Comparison of ENCODE assay signal across 1 cellular context in the genomic region with DNA sequence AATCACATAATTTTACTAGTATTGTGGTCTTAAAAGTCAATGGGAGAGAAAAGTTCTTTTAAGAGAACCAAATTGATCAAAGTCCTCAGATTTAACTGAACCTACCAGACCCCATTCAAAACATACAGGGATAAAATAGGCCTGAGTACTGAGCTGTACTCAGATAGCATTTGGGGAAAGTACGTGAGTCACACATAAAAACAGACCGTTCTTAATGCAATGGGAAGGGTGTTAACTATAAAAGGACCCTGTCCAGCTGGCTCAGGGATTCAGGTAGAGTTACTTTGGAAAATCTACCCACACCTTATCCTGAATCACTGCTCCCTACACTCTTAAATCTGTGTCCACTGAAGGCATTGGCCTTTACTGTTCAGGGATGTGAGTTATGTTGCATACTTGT.
TF ChIP-seq lines count a peak whose summit lies in the region.

No MANE protein-coding gene starts in this region.

TF ChIP-seq in WTC11, 78 proteins besides CTCF, POLR2A, EP300 and RAD21 (continued from another document):
- no peak for TF ChIP-seq PRDM15 (CRISPR knock-in tag; IDR thresholded peaks at IDR 0.05)
